ENCODE assay signal across 28 cellular contexts in genomic region chr3:61882253-61882652, GRCh38.
"Had no signal": no experiment of that assay in that cellular context is flagged by ENCODE, and none has a peak within 500 bp of the region (broad histone marks: within the 10 kb centered on the region; RNA-seq: fewer than 3 reads in every experiment).

No MANE protein-coding gene starts in this region.

- ATAC-seq: natural killer cell; right lobe of liver; stimulated activated effector memory CD8-positive, alpha-beta T cell treated with anti-CD3 and anti-CD28 coated beads, Interleukin-12 subunit alpha, Interleukin-12 subunit beta, amount 100 ng/mL, for 72 hours; upper lobe of right lung had no signal

- H3K27ac ChIP-seq: left ventricle myocardium inferior, neural progenitor cell, neutrophil, parathyroid adenoma, right atrium auricular region, right lobe of liver, skin epidermis, suprapubic skin, thoracic aorta, tibial artery, upper lobe of right lung had no signal

- H3K9me3 ChIP-seq: left ventricle myocardium inferior, neutrophil, right atrium auricular region, right lobe of liver, suprapubic skin, thoracic aorta, tibial artery, upper lobe of right lung had no signal

- H3K4me3 ChIP-seq: left ventricle myocardium inferior, lung, neural progenitor cell, right atrium auricular region, right lobe of liver, skin epidermis, suprapubic skin, thoracic aorta, tibial artery, upper lobe of right lung had no signal

- DNase-seq: hippocampal formation; immature natural killer cell; left ventricle myocardium inferior; mesendoderm; naive B cell; natural killer cell; nephron progenitor cell; occipital lobe; right lobe of liver; stimulated activated CD4-positive, alpha-beta T cell treated with anti-CD3 and anti-CD28 coated beads, Interleukin-12 subunit alpha, Interleukin-12 subunit beta, amount 100 ng/mL, for 4 hours; stimulated activated CD4-positive, alpha-beta T cell treated with anti-CD3 and anti-CD28 coated beads, Interleukin-15, amount 100 ng/mL, for 24 hours; stimulated activated CD4-positive, alpha-beta T cell treated with anti-CD3 and anti-CD28 coated beads, Interleukin-2, amount 100 ng/mL, for 24 hours; stimulated activated CD4-positive, alpha-beta T cell treated with anti-CD3 and anti-CD28 coated beads, Interleukin-4, amount 100 ng/mL, for 1 hour; stimulated activated naive CD4-positive, alpha-beta T cell; tibial artery; trophoblast cell; upper lobe of right lung had no signal

- H3K4me1 ChIP-seq: parathyroid adenoma had no signal

- H3K9ac ChIP-seq: neural progenitor cell, parathyroid adenoma had no signal

- FAIRE-seq: islet of Langerhans, urothelium cell line had no signal

- H3K27me3 ChIP-seq: neural progenitor cell, neutrophil, right atrium auricular region, right lobe of liver, suprapubic skin, tibial artery, upper lobe of right lung had no signal

- H3K4me2 ChIP-seq: neural progenitor cell had no signal

- H3K36me3 ChIP-seq: left ventricle myocardium inferior, neural progenitor cell, neutrophil, right atrium auricular region, right lobe of liver, suprapubic skin, thoracic aorta, tibial artery, upper lobe of right lung had no signal

- H2AFZ ChIP-seq: neural progenitor cell, parathyroid adenoma had no signal
